Comparison of ENCODE assay signal across 1 cellular context in the genomic region with DNA sequence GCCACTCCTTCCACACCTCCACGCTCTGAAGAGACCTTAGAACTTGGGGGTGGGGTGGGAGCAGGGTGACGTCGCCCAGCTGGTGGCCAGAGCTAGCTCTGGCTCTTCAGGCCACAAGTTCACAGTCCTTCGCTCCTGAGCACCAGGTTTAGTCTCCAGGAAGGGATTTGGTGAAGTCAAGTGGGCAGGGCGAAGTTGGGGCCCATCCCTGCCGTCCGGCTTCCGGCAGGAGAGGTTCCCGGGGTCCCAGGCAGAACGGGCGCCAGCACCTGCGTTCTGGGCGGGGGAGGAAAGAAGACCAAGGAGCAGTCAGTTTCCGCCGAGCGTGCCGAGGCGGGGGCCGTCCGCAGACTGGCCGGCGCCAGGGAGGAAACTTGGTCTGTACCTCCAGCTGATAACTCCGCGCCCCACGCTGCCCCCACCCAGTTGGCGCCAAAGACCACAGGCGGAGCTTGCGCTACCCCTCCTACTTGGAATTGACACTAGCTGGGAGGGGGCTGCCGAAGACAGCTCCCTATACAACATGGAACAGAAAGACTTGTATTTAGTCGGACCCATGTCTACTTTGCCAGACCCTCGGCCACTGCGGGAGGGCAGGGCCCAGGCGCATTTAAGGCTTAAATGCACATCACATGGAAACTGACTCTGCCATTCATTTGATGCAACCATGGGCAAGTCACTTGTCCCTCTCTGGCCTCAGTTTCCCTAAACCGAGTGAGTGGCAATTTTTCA.
TF ChIP-seq lines count a peak whose summit lies in the region.

No MANE protein-coding gene starts in this region.

TF ChIP-seq in SK-N-SH, 30 proteins besides CTCF, POLR2A, EP300 and RAD21 (continued from another document):
- TF ChIP-seq, protein P1, sequence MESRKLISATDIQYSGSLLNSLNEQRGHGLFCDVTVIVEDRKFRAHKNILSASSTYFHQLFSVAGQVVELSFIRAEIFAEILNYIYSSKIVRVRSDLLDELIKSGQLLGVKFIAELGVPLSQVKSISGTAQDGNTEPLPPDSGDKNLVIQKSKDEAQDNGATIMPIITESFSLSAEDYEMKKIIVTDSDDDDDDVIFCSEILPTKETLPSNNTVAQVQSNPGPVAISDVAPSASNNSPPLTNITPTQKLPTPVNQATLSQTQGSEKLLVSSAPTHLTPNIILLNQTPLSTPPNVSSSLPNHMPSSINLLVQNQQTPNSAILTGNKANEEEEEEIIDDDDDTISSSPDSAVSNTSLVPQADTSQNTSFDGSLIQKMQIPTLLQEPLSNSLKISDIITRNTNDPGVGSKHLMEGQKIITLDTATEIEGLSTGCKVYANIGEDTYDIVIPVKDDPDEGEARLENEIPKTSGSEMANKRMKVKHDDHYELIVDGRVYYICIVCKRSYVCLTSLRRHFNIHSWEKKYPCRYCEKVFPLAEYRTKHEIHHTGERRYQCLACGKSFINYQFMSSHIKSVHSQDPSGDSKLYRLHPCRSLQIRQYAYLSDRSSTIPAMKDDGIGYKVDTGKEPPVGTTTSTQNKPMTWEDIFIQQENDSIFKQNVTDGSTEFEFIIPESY (IDR thresholded peaks at IDR 0.05; ENCODE audit: borderline replicate concordance, low read depth) = no peak
- no peak for TF ChIP-seq FOSL2 (IDR thresholded peaks at IDR 0.05; ENCODE audit: borderline replicate concordance, low read depth)
- TF ChIP-seq TCF12 (IDR thresholded peaks at IDR 0.05) = peak; percentile 30; the same call in 1 of the 2 replicates
- TF ChIP-seq, protein P2, sequence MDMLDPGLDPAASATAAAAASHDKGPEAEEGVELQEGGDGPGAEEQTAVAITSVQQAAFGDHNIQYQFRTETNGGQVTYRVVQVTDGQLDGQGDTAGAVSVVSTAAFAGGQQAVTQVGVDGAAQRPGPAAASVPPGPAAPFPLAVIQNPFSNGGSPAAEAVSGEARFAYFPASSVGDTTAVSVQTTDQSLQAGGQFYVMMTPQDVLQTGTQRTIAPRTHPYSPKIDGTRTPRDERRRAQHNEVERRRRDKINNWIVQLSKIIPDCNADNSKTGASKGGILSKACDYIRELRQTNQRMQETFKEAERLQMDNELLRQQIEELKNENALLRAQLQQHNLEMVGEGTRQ (IDR thresholded peaks at IDR 0.05; ENCODE audit: borderline replicate concordance, low read depth, low read length) = no peak
- TF ChIP-seq RCOR1 (IDR thresholded peaks at IDR 0.05; ENCODE audit: low read length) = no peak
- 0 out of 2 replicates have a peak, but pooled peaks have one; percentile 13 for TF ChIP-seq SIN3A (IDR thresholded peaks at IDR 0.05; ENCODE audit: borderline replicate concordance, low read depth, low read length)
- TF ChIP-seq YY1 (IDR thresholded peaks at IDR 0.05; ENCODE audit: low read depth) = no peak
- TF ChIP-seq NRF1 (IDR thresholded peaks at IDR 0.05; ENCODE audit: low read depth, low read length) = no peak
- TF ChIP-seq, protein P3, sequence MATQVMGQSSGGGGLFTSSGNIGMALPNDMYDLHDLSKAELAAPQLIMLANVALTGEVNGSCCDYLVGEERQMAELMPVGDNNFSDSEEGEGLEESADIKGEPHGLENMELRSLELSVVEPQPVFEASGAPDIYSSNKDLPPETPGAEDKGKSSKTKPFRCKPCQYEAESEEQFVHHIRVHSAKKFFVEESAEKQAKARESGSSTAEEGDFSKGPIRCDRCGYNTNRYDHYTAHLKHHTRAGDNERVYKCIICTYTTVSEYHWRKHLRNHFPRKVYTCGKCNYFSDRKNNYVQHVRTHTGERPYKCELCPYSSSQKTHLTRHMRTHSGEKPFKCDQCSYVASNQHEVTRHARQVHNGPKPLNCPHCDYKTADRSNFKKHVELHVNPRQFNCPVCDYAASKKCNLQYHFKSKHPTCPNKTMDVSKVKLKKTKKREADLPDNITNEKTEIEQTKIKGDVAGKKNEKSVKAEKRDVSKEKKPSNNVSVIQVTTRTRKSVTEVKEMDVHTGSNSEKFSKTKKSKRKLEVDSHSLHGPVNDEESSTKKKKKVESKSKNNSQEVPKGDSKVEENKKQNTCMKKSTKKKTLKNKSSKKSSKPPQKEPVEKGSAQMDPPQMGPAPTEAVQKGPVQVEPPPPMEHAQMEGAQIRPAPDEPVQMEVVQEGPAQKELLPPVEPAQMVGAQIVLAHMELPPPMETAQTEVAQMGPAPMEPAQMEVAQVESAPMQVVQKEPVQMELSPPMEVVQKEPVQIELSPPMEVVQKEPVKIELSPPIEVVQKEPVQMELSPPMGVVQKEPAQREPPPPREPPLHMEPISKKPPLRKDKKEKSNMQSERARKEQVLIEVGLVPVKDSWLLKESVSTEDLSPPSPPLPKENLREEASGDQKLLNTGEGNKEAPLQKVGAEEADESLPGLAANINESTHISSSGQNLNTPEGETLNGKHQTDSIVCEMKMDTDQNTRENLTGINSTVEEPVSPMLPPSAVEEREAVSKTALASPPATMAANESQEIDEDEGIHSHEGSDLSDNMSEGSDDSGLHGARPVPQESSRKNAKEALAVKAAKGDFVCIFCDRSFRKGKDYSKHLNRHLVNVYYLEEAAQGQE (IDR thresholded peaks at IDR 0.05; ENCODE audit: low read depth, low read length) = no peak
- no peak for TF ChIP-seq GATA2 (CRISPR knock-in tag; IDR thresholded peaks at IDR 0.05)
- TF ChIP-seq, protein P4, sequence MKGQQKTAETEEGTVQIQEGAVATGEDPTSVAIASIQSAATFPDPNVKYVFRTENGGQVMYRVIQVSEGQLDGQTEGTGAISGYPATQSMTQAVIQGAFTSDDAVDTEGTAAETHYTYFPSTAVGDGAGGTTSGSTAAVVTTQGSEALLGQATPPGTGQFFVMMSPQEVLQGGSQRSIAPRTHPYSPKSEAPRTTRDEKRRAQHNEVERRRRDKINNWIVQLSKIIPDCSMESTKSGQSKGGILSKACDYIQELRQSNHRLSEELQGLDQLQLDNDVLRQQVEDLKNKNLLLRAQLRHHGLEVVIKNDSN (IDR thresholded peaks at IDR 0.05; ENCODE audit: borderline replicate concordance, low read depth) = no peak
- no peak for TF ChIP-seq RFX5 (IDR thresholded peaks at IDR 0.05; ENCODE audit: low read length)
TF ChIP-seq in SK-N-SH: peak in this region for 7.
